In the genomic region with DNA sequence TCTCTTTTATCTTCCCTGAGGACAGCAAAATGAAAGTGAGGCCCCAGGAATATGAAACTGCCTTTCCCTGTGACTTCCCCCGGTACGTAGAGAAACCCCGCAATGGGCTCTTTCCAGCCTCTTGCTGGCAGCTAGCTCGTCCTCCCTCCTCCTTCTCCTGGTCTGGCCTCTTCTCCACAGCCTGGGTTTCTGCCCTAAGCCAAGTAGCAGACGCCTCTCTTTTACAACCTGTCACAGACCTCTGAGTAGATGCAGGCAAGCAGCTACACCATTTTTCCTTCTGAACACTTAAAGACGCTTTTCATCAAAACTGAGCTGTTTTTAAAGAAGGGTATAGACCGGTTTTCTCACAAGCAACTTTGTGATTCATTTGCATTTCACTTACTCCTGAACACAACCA, we compare ENCODE assay signal across 1 cellular context.
TF ChIP-seq lines count a peak whose summit lies in the region.

No MANE protein-coding gene starts in this region.

TF ChIP-seq in HepG2, 621 proteins besides CTCF, POLR2A, EP300 and RAD21:
- TF ChIP-seq FOXK2 (IDR thresholded peaks at IDR 0.05) (no peak), KAT8 (CRISPR knock-in tag; IDR thresholded peaks at IDR 0.05) (no peak), REL (CRISPR knock-in tag; conservative IDR thresholded peaks at IDR 0.05) (no peak), NFIC (IDR thresholded peaks at IDR 0.05; ENCODE audit: low read length) (no peak), MYC (CRISPR knock-in tag; IDR thresholded peaks at IDR 0.05; ENCODE audit: borderline replicate concordance) (no peak), ZFYVE20 (CRISPR knock-in tag; IDR thresholded peaks at IDR 0.05; ENCODE audit: borderline replicate concordance, low read depth) (no peak), IRF1 (CRISPR knock-in tag; IDR thresholded peaks at IDR 0.05; ENCODE audit: low read depth) (no peak), ZMYM4 (CRISPR knock-in tag; IDR thresholded peaks at IDR 0.05) (no peak), MAZ (IDR thresholded peaks at IDR 0.05; ENCODE audit: borderline replicate concordance, low read depth, low read length) (no peak), MAZ (CRISPR knock-in tag; IDR thresholded peaks at IDR 0.05; ENCODE audit: low read depth) (no peak), ZNF260 (CRISPR knock-in tag; IDR thresholded peaks at IDR 0.05; ENCODE audit: borderline replicate concordance, low read depth) (no peak), TRIM24 (CRISPR knock-in tag; IDR thresholded peaks at IDR 0.05) (no peak), BRCA1 (CRISPR knock-in tag; IDR thresholded peaks at IDR 0.05) (no peak), ZNF232 (CRISPR knock-in tag; IDR thresholded peaks at IDR 0.05; ENCODE audit: borderline replicate concordance) (no peak)
- TF ChIP-seq, protein P1, sequence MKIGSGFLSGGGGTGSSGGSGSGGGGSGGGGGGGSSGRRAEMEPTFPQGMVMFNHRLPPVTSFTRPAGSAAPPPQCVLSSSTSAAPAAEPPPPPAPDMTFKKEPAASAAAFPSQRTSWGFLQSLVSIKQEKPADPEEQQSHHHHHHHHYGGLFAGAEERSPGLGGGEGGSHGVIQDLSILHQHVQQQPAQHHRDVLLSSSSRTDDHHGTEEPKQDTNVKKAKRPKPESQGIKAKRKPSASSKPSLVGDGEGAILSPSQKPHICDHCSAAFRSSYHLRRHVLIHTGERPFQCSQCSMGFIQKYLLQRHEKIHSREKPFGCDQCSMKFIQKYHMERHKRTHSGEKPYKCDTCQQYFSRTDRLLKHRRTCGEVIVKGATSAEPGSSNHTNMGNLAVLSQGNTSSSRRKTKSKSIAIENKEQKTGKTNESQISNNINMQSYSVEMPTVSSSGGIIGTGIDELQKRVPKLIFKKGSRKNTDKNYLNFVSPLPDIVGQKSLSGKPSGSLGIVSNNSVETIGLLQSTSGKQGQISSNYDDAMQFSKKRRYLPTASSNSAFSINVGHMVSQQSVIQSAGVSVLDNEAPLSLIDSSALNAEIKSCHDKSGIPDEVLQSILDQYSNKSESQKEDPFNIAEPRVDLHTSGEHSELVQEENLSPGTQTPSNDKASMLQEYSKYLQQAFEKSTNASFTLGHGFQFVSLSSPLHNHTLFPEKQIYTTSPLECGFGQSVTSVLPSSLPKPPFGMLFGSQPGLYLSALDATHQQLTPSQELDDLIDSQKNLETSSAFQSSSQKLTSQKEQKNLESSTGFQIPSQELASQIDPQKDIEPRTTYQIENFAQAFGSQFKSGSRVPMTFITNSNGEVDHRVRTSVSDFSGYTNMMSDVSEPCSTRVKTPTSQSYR (CRISPR knock-in tag; IDR thresholded peaks at IDR 0.05; ENCODE audit: borderline replicate concordance) = no peak
